10 cellular contexts compared by ENCODE assay signal in genomic region chr19:15265849-15266248, GRCh38. TPM values are rescaled to one million over a fixed set of nuclear protein-coding genes. Genes with fewer than 3 reads are reported as not detected.
DNase-seq lines count a peak whose midpoint lies in the region; ATAC-seq and TF ChIP-seq lines count a peak whose summit lies in the region.
"Had no signal": no experiment of that assay in that cellular context is flagged by ENCODE, and none has a peak within 500 bp of the region (broad histone marks: within the 10 kb centered on the region; RNA-seq: fewer than 3 reads in every experiment).

No MANE protein-coding gene starts in this region.

- intact Hi-C loops in activated CD4-positive, alpha-beta T cell treated with anti-CD3 and anti-CD28 coated beads for 36 hours (cut with DNase I, micrococcal nuclease), result loop anchor here (2.0 kb wide), 2 partner anchors 65 to 113 kb away; partner anchors contain the start of gene AKAP8 (in 1 of the 2)
- intact Hi-C loops in uterus (cut with DNase I; ENCODE audit: low total_unique reads), result loop anchor here (10.0 kb wide), 1 partner anchor 59 kb away; no protein-coding TSS in a partner anchor

- no peaks in the 10 kb centered on the region for H3K27me3 Mint-ChIP-seq in activated CD4-positive, alpha-beta T cell treated with anti-CD3 and anti-CD28 coated beads for 36 hours
- no peaks in the 10 kb centered on the region for H3K27me3 Mint-ChIP-seq in activated naive CD4-positive, alpha-beta T cell treated with anti-CD3 and anti-CD28 coated beads, Interleukin-2, amount 10 ng/mL, durations not matched to agents 7 days and 5 days
- H3K27me3 Mint-ChIP-seq: B cell had no signal

- CTCF ChIA-PET in activated CD4-positive, alpha-beta T cell treated with anti-CD3 and anti-CD28 coated beads for 36 hours (lab: Charles Lee), result no interaction called here
- CTCF ChIA-PET in activated naive CD4-positive, alpha-beta T cell treated with anti-CD3 and anti-CD28 coated beads, Interleukin-2, amount 10 ng/mL, durations not matched to agents 7 days and 5 days (lab: Charles Lee), result interaction anchor here (0.7 to 1.3 kb wide), 3 partner anchors 44 to 111 kb away, joined by 3 to 5 read pairs (median 3); no protein-coding TSS in a partner anchor

- no peaks in the 10 kb centered on the region for H3K36me3 ChIP-seq in uterus

- peak overlapping the region; percentile 50 to 54 for H3K27ac ChIP-seq in uterus

- DNase-seq in activated CD4-positive, alpha-beta T cell treated with anti-CD3 and anti-CD28 coated beads for 36 hours, result no peak
- DNase-seq in activated CD4-positive, alpha-beta T cell treated with anti-CD3 and anti-CD28 coated beads for 48 hours, result no peak
- DNase-seq in dermis blood vessel endothelial cell, result peak; percentile 96
- DNase-seq in medulla oblongata (ENCODE audit: extremely low spot score), result peak; percentile 91
- DNase-seq in uterus, result peak; percentile 95
- DNase-seq in HT-29 (ENCODE audit: low spot score), result no peak
- no peak for DNase-seq in activated naive CD4-positive, alpha-beta T cell treated with anti-CD3 and anti-CD28 coated beads, Interleukin-2, amount 10 ng/mL, durations not matched to agents 7 days and 5 days

- no peaks in the 10 kb centered on the region for H3K27me3 ChIP-seq in uterus

- peaks cover 10% of the 10 kb centered on the region for H3K4me1 Mint-ChIP-seq in activated CD4-positive, alpha-beta T cell treated with anti-CD3 and anti-CD28 coated beads for 36 hours
- H3K4me1 Mint-ChIP-seq in activated naive CD4-positive, alpha-beta T cell treated with anti-CD3 and anti-CD28 coated beads, Interleukin-2, amount 10 ng/mL, durations not matched to agents 7 days and 5 days, result no peaks in the 10 kb centered on the region

- H3K27ac Mint-ChIP-seq in activated CD4-positive, alpha-beta T cell treated with anti-CD3 and anti-CD28 coated beads for 36 hours, result peak overlapping the region; percentile 55
- no peak overlapping the region for H3K27ac Mint-ChIP-seq in activated naive CD4-positive, alpha-beta T cell treated with anti-CD3 and anti-CD28 coated beads, Interleukin-2, amount 10 ng/mL, durations not matched to agents 7 days and 5 days

- peaks cover 49% of the 10 kb centered on the region for H3K36me3 Mint-ChIP-seq in activated CD4-positive, alpha-beta T cell treated with anti-CD3 and anti-CD28 coated beads for 36 hours (ENCODE audit: low read depth)
- peaks cover 71% of the 10 kb centered on the region for H3K36me3 Mint-ChIP-seq in activated naive CD4-positive, alpha-beta T cell treated with anti-CD3 and anti-CD28 coated beads, Interleukin-2, amount 10 ng/mL, durations not matched to agents 7 days and 5 days

- no peak for ATAC-seq in activated CD4-positive, alpha-beta T cell treated with anti-CD3 and anti-CD28 coated beads for 36 hours
- no peak for ATAC-seq in GM19467 (IDR thresholded peaks at IDR 0.05; ENCODE audit: unreplicated experiment)

- no peak for TF ChIP-seq CTCF in uterus (IDR thresholded peaks at IDR 0.05)

- no peak overlapping the region for H3K4me3 Mint-ChIP-seq in activated CD4-positive, alpha-beta T cell treated with anti-CD3 and anti-CD28 coated beads for 36 hours
- no peak overlapping the region for H3K4me3 Mint-ChIP-seq in activated naive CD4-positive, alpha-beta T cell treated with anti-CD3 and anti-CD28 coated beads, Interleukin-2, amount 10 ng/mL, durations not matched to agents 7 days and 5 days
- H3K4me3 Mint-ChIP-seq: B cell had no signal

- no peaks in the 10 kb centered on the region for H3K9me3 Mint-ChIP-seq in activated CD4-positive, alpha-beta T cell treated with anti-CD3 and anti-CD28 coated beads for 36 hours (ENCODE audit: low read depth)
- H3K9me3 Mint-ChIP-seq in activated naive CD4-positive, alpha-beta T cell treated with anti-CD3 and anti-CD28 coated beads, Interleukin-2, amount 10 ng/mL, durations not matched to agents 7 days and 5 days, result no peaks in the 10 kb centered on the region

- peaks cover 8 to 28% of the 10 kb centered on the region in 2 donors for H3K4me1 ChIP-seq in uterus

- H3K9me3 ChIP-seq in uterus, result no peaks in the 10 kb centered on the region

- no peak overlapping the region for H3K4me3 ChIP-seq in uterus
- H3K4me3 ChIP-seq: K562 had no signal

- POLR2A ChIA-PET in activated CD4-positive, alpha-beta T cell treated with anti-CD3 and anti-CD28 coated beads for 36 hours (lab: Charles Lee), result no interaction called here

- TF ChIP-seq POLR2A in uterus (IDR thresholded peaks at IDR 0.05), result no peak

RNA-seq across cellular contexts. Expression of gene EPHX3, which starts 33.6 kb away (rescaled TPM):
- total RNA-seq in activated CD4-positive, alpha-beta T cell treated with anti-CD3 and anti-CD28 coated beads for 36 hours, result under 1 TPM in 1 of 2 experiments, not detected in 1; 0.09 TPM
- total RNA-seq in dermis blood vessel endothelial cell, result under 0.01 and 0.09 TPM in 2 replicates
- total RNA-seq in uterus, result under 1 TPM in 2 of 4 donors, not detected in 2; 0.35 to 0.64 TPM
- total RNA-seq in HT-29 (2014; rRNA removed; shearing (Covaris generic)), result 0.26 TPM in 1 of 2 replicates, not detected in the other
- total RNA-seq: B cell had no signal

Comparison
In these comparisons a context has a peak if more than half of its experiments do, and no peak if none do; other contexts are left out.
1. DNase-seq: peak in dermis blood vessel endothelial cell (single experiment), medulla oblongata (single experiment) and uterus (2 of 2); none in activated CD4-positive, alpha-beta T cell treated with anti-CD3 and anti-CD28 coated beads for 36 hours (single experiment), activated CD4-positive, alpha-beta T cell treated with anti-CD3 and anti-CD28 coated beads for 48 hours (single experiment), HT-29 (single experiment) and activated naive CD4-positive, alpha-beta T cell treated with anti-CD3 and anti-CD28 coated beads, Interleukin-2, amount 10 ng/mL, durations not matched to agents 7 days and 5 days (single experiment).